In genomic region chr20:2397091-2397490, GRCh38 we compare ENCODE assay signal across 18 cellular contexts. TPM values are rescaled to one million over a fixed set of nuclear protein-coding genes. Genes with fewer than 3 reads are reported as not detected.
A peak's percentile ranks its signal among the peaks of the same experiment; 100 is the strongest.
DNase-seq lines count a peak whose midpoint lies in the region; ATAC-seq and TF ChIP-seq lines count a peak whose summit lies in the region.
"Had no signal": no experiment of that assay in that cellular context is flagged by ENCODE, and none has a peak within 500 bp of the region (broad histone marks: within the 10 kb centered on the region; RNA-seq: fewer than 3 reads in every experiment).

No MANE protein-coding gene starts in this region.

- H3K4me2 ChIP-seq in BLaER1 (peak overlapping the region; percentile 23; the same call in 1 of the 2 replicates), neural progenitor cell (no peak overlapping the region)
- H3K4me2 ChIP-seq: GM23338 had no signal

- no peaks in the 10 kb centered on the region for H3F3A ChIP-seq in neural progenitor cell (ENCODE audit: low read depth)

- DNase-seq in Panc1 (ENCODE audit: low read depth, low spot score) (no peak), neural progenitor cell (ENCODE audit: low spot score) (no peak), tibial artery (no peak), left cardiac atrium (no peak), globus pallidus (ENCODE audit: low spot score) (no peak)
- DNase-seq: Caco-2; CD4-positive, CD25-positive, alpha-beta regulatory T cell; CD8-positive, alpha-beta T cell; DMS153; DND-41; H9 had no signal

- H3K36me3 ChIP-seq in BLaER1 (no peaks in the 10 kb centered on the region), Panc1 (ENCODE audit: control insufficient read depth, insufficient read depth, low read length) (no peaks in the 10 kb centered on the region), neural progenitor cell (no peaks in the 10 kb centered on the region), tibial artery (no peaks in the 10 kb centered on the region)

- H3K27me3 Mint-ChIP-seq in neural progenitor cell (ENCODE audit: insufficient read depth, low read depth) = peaks cover 5% of the 10 kb centered on the region
- H3K27me3 Mint-ChIP-seq: CD4-positive, CD25-positive, alpha-beta regulatory T cell had no signal

- H3K9me3 ChIP-seq in BLaER1 (peaks cover 9% of the 10 kb centered on the region), Panc1 (ENCODE audit: control insufficient read depth, insufficient read depth, low read depth, low read length) (no peaks in the 10 kb centered on the region), neural progenitor cell (ENCODE audit: low read depth) (no peaks in the 10 kb centered on the region), tibial artery (peaks cover 0 to 7% (median 0%) of the 10 kb centered on the region in 3 donors)
- H3K9me3 ChIP-seq: Caco-2 had no signal

- ATAC-seq in Panc1 = peak; percentile 16; the same call in 1 of the 2 replicates
- no peak for ATAC-seq in left cardiac atrium
- ATAC-seq: CD8-positive, alpha-beta T cell had no signal

- intact Hi-C loops in Panc1 (cut with micrococcal nuclease; ENCODE audit: unreplicated experiment) = no loop called here
- intact Hi-C loops in tibial artery (cut with DNase I; ENCODE audit: low total_unique reads) = no loop called here
- intact Hi-C loops in left cardiac atrium (cut with DNase I) = no loop called here

- BruUV-seq in Panc1 (replicated peaks; lab: Mats Ljungman, UMichigan) = no TSS peak

- H3K27ac ChIP-seq in BLaER1 (no peak overlapping the region), Panc1 (ENCODE audit: low read length) (no peak overlapping the region), neural progenitor cell (no peak overlapping the region), tibial artery (no peak overlapping the region)
- H3K27ac ChIP-seq: C4-2B had no signal

- no peaks in the 10 kb centered on the region for H3K36me3 Mint-ChIP-seq in neural progenitor cell
- H3K36me3 Mint-ChIP-seq: CD4-positive, CD25-positive, alpha-beta regulatory T cell; CD8-positive, alpha-beta T cell had no signal

- H4K20me1 ChIP-seq in BLaER1 (no peaks in the 10 kb centered on the region), neural progenitor cell (ENCODE audit: low read depth) (no peaks in the 10 kb centered on the region)

- CTCF ChIA-PET in Panc1 (lab: Charles Lee) = no interaction called here

- no peaks in the 10 kb centered on the region for H3K27me3 ChIP-seq in BLaER1
- no peaks in the 10 kb centered on the region for H3K27me3 ChIP-seq in Panc1 (ENCODE audit: control insufficient read depth, insufficient read depth, low read length)
- no peaks in the 10 kb centered on the region for H3K27me3 ChIP-seq in neural progenitor cell
- no peaks in the 10 kb centered on the region for H3K27me3 ChIP-seq in tibial artery

- H2AFZ ChIP-seq in neural progenitor cell (replicated peaks) = no peak overlapping the region
- H2AFZ ChIP-seq: GM23338 had no signal

- POLR2A ChIA-PET in Panc1 (lab: Charles Lee) = no interaction called here

- TF ChIP-seq CTCF in Panc1 (IDR thresholded peaks at IDR 0.05) (no peak), neural progenitor cell (IDR thresholded peaks at IDR 0.05) (no peak), tibial artery (IDR thresholded peaks at IDR 0.05) (no peak)

- in situ Hi-C loops in Panc1 (cut with HindIII; ENCODE audit: low pct_unique_long_range_greater_than_20kb, low sequenced_read_pairs) = no loop called here

- H3K27ac Mint-ChIP-seq in neural progenitor cell = peak overlapping the region; percentile 57
- H3K27ac Mint-ChIP-seq: CD4-positive, CD25-positive, alpha-beta regulatory T cell; CD8-positive, alpha-beta T cell; GM23338 had no signal

- H3K9ac ChIP-seq in BLaER1 (no peak overlapping the region), neural progenitor cell (no peak overlapping the region)

- H3K4me3 ChIP-seq in BLaER1 (no peak overlapping the region), Panc1 (ENCODE audit: low read depth in 2 of 2, low read length in 2 of 2) (no peak overlapping the region), neural progenitor cell (no peak overlapping the region), tibial artery (no peak overlapping the region)
- H3K4me3 ChIP-seq: GM23338 had no signal

- no peak overlapping the region for H3K4me3 Mint-ChIP-seq in neural progenitor cell
- H3K4me3 Mint-ChIP-seq: CD4-positive, CD25-positive, alpha-beta regulatory T cell; CD8-positive, alpha-beta T cell; GM23338; H9 had no signal

- H3K4me1 ChIP-seq in BLaER1 (peaks cover 12% of the 10 kb centered on the region), Panc1 (ENCODE audit: control insufficient read depth, insufficient read depth, low read length) (no peaks in the 10 kb centered on the region), neural progenitor cell (no peaks in the 10 kb centered on the region), tibial artery (no peaks in the 10 kb centered on the region)
- H3K4me1 ChIP-seq: Caco-2 had no signal

- H3K9me3 Mint-ChIP-seq in neural progenitor cell = peaks cover 4% of the 10 kb centered on the region
- H3K9me3 Mint-ChIP-seq: GM23338 had no signal

- H3K4me1 Mint-ChIP-seq in neural progenitor cell = no peaks in the 10 kb centered on the region
- H3K4me1 Mint-ChIP-seq: CD4-positive, CD25-positive, alpha-beta regulatory T cell; GM23338; H9 had no signal

- H3K79me2 ChIP-seq in neural progenitor cell (ENCODE audit: low read depth) = no peaks in the 10 kb centered on the region

RNA-seq across cellular contexts. Expression of gene TGM6, which starts 16.4 kb away (rescaled TPM):
- total RNA-seq in Panc1 (2021; ENCODE audit: unreplicated experiment) (not detected), neural progenitor cell (ENCODE audit: low replicate concordance) (not detected in 2 replicates), left cardiac atrium (not detected)
- not detected for polyA plus RNA-seq in Panc1 (2012; ENCODE audit: insufficient read length)
- total RNA-seq: A172; A673; Caco-2; CD4-positive, CD25-positive, alpha-beta regulatory T cell; CD8-positive, alpha-beta T cell; GM23338; H4; H9 had no signal
- polyA plus RNA-seq: BJ; CD4-positive, CD25-positive, alpha-beta regulatory T cell; GM23338 had no signal
